ENCODE assay signal across 13 cellular contexts in the genomic region with DNA sequence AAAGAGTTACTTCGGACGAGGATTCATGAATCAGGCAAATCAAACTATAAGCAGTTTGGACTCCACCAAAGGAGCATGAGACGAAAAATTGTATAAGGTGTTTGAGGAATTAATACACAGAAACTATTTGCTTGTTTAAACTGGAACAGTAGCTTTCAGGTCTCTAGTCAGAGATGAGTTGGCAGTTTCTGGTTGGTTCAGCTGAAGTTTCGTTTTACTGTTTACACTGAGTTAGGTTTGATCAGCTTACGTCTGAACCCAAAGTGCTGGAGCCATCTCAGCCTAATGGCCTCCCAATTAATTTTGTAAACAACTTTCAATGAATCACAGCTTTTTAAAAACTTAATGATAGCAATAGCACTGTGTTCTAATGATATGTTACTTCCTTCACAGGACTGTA.
DNase-seq lines count a peak whose midpoint lies in the region; ATAC-seq and TF ChIP-seq lines count a peak whose summit lies in the region.
"Had no signal": no experiment of that assay in that cellular context is flagged by ENCODE, and none has a peak within 500 bp of the region (broad histone marks: within the 10 kb centered on the region; RNA-seq: fewer than 3 reads in every experiment).

No MANE protein-coding gene starts in this region.

- no peaks in the 10 kb centered on the region for H3K9me3 ChIP-seq in HCT116 (ENCODE audit: control insufficient read depth in 1 of 2, insufficient read depth in 1 of 2, low read depth in 1 of 2, low read length in 2 of 2)
- H3K9me3 ChIP-seq: stomach had no signal

- no peak overlapping the region for H3K4me2 ChIP-seq in HCT116 (ENCODE audit: low read length)

- peak; percentile 75 for ATAC-seq in GM18505 (IDR thresholded peaks at IDR 0.05; ENCODE audit: unreplicated experiment)
- no peak for ATAC-seq in HCT116
- ATAC-seq in natural killer cell: no peak

- H3K9ac ChIP-seq in HCT116 (ENCODE audit: low read length): no peak overlapping the region

- H3K4me3 ChIP-seq in HCT116 (replicated peaks in 1 of 2; ENCODE audit: low read depth in 1 of 2, low read length in 2 of 2): no peak overlapping the region
- H3K4me3 ChIP-seq: stomach had no signal

- H3K4me1 Mint-ChIP-seq in natural killer cell (no peaks in the 10 kb centered on the region), immature natural killer cell (no peaks in the 10 kb centered on the region)
- H3K4me1 Mint-ChIP-seq: CD4-positive, CD25-positive, alpha-beta regulatory T cell; endodermal cell; neural crest cell had no signal

- TF ChIP-seq CTCF in HCT116 (IDR thresholded peaks at IDR 0.05 in 2 of 3, conservative IDR thresholded peaks at IDR 0.05 in 1 of 3; ENCODE audit: borderline replicate concordance in 1 of 3, insufficient read depth in 1 of 3, low read depth in 2 of 3, low read length in 2 of 3) (no peak), natural killer cell (IDR thresholded peaks at IDR 0.05) (no peak)

- TF ChIP-seq POLR2A in GM18505 (IDR thresholded peaks at IDR 0.05; ENCODE audit: borderline replicate concordance, extremely low read depth, insufficient read depth, insufficient read length) (no peak), HCT116 (IDR thresholded peaks at IDR 0.05; ENCODE audit: borderline replicate concordance, extremely low read depth, insufficient read depth, insufficient read length) (no peak)

- peaks cover 6 to 10% of the 10 kb centered on the region in 2 donors for H3K9me3 Mint-ChIP-seq in natural killer cell
- peaks cover 5 to 20% (median 9%) of the 10 kb centered on the region in 6 donors for H3K9me3 Mint-ChIP-seq in immature natural killer cell
- H3K9me3 Mint-ChIP-seq: endodermal cell, neural crest cell had no signal

- POLR2A ChIA-PET in HCT116 (lab: Charles Lee): no interaction called here

- H3K36me3 Mint-ChIP-seq in natural killer cell: no peaks in the 10 kb centered on the region
- no peaks in the 10 kb centered on the region for H3K36me3 Mint-ChIP-seq in immature natural killer cell
- H3K36me3 Mint-ChIP-seq: CD4-positive, CD25-positive, alpha-beta regulatory T cell had no signal

- H3K27me3 Mint-ChIP-seq in natural killer cell (ENCODE audit: low read depth in 2 of 2) (no peaks in the 10 kb centered on the region), immature natural killer cell (ENCODE audit: low read depth in 3 of 3) (no peaks in the 10 kb centered on the region)
- H3K27me3 Mint-ChIP-seq: CD4-positive, CD25-positive, alpha-beta regulatory T cell had no signal

- H2AFZ ChIP-seq in HCT116 (ENCODE audit: low read depth, low read length, poor library complexity, severe bottlenecking): peak overlapping the region; percentile 66

- no peak for TF ChIP-seq RAD21 in HCT116 (IDR thresholded peaks at IDR 0.05; ENCODE audit: low read depth)

- H3K4me3 Mint-ChIP-seq in natural killer cell (no peak overlapping the region), immature natural killer cell (no peak overlapping the region)
- H3K4me3 Mint-ChIP-seq: CD4-positive, CD25-positive, alpha-beta regulatory T cell; endodermal cell; neural crest cell had no signal

- no peaks in the 10 kb centered on the region for H3K9me2 ChIP-seq in HCT116 (ENCODE audit: insufficient read depth)

- H3K36me3 ChIP-seq in HCT116 (ENCODE audit: control insufficient read depth in 1 of 2, insufficient read depth in 2 of 2, low read length in 2 of 2): no peaks in the 10 kb centered on the region
- H3K36me3 ChIP-seq: stomach had no signal

- no peaks in the 10 kb centered on the region for H3K79me2 ChIP-seq in HCT116 (ENCODE audit: insufficient read depth, low read length)

- H3K27ac Mint-ChIP-seq in natural killer cell: no peak overlapping the region
- H3K27ac Mint-ChIP-seq in immature natural killer cell: no peak overlapping the region
- H3K27ac Mint-ChIP-seq: CD4-positive, CD25-positive, alpha-beta regulatory T cell; endodermal cell had no signal

- no peaks in the 10 kb centered on the region for H4K20me1 ChIP-seq in HCT116 (ENCODE audit: insufficient read depth)

- no TSS peak for BruUV-seq in HCT116 (replicated peaks; lab: Mats Ljungman, UMichigan)

- RAD21 ChIA-PET in HCT116 (lab: Charles Lee; ENCODE audit: low non-redundant PET in 1 of 2, low total read pairs in 2 of 2, uncharacterized antibody in 2 of 2, unreplicated experiment in 2 of 2): no interaction called here

- no peaks in the 10 kb centered on the region for H3K4me1 ChIP-seq in HCT116 (ENCODE audit: control insufficient read depth in 1 of 2, insufficient read depth in 2 of 2, low read length in 2 of 2)
- H3K4me1 ChIP-seq: stomach had no signal

- CTCF ChIA-PET in HCT116 (lab: Charles Lee): no interaction called here

- H3K27ac ChIP-seq in HCT116 (ENCODE audit: low read depth, low read length): no peak overlapping the region
- H3K27ac ChIP-seq: stomach had no signal

- H3K27me3 ChIP-seq in HCT116 (ENCODE audit: insufficient read depth, low read length): no peaks in the 10 kb centered on the region
- H3K27me3 ChIP-seq: stomach had no signal

- intact Hi-C loops in HCT116 (cut with micrococcal nuclease): no loop called here
- intact Hi-C loops in natural killer cell (cut with micrococcal nuclease): no loop called here

- DNase-seq in HCT116 (ENCODE audit: low read depth, low spot score): no peak
- DNase-seq in M059J (ENCODE audit: low read depth): peak; percentile 85
- DNase-seq in cerebellar cortex (ENCODE audit: low spot score): peak; percentile 36
- no peak for DNase-seq in T-helper 1 cell
- DNase-seq in natural killer cell: no peak
- DNase-seq in SW480 (ENCODE audit: low spot score): no peak
- no peak for DNase-seq in immature natural killer cell
- DNase-seq: amniotic stem cell; CD4-positive, CD25-positive, alpha-beta regulatory T cell; endodermal cell; stomach had no signal

TF ChIP-seq in HCT116, 20 proteins besides CTCF, POLR2A, EP300 and RAD21 (continues in another document):
- no peak for TF ChIP-seq ZFX (IDR thresholded peaks at IDR 0.05)
- no peak for TF ChIP-seq SRF (IDR thresholded peaks at IDR 0.05; ENCODE audit: low read depth)
- no peak for TF ChIP-seq SIN3A (IDR thresholded peaks at IDR 0.05; ENCODE audit: low read depth)
- TF ChIP-seq ATF3 (IDR thresholded peaks at IDR 0.05): no peak
- TF ChIP-seq JUND (IDR thresholded peaks at IDR 0.05): no peak
- no peak for TF ChIP-seq EGR1 (IDR thresholded peaks at IDR 0.05; ENCODE audit: low read depth)
- no peak for TF ChIP-seq ELF1 (IDR thresholded peaks at IDR 0.05; ENCODE audit: borderline replicate concordance, low read depth)
- TF ChIP-seq, protein P1, sequence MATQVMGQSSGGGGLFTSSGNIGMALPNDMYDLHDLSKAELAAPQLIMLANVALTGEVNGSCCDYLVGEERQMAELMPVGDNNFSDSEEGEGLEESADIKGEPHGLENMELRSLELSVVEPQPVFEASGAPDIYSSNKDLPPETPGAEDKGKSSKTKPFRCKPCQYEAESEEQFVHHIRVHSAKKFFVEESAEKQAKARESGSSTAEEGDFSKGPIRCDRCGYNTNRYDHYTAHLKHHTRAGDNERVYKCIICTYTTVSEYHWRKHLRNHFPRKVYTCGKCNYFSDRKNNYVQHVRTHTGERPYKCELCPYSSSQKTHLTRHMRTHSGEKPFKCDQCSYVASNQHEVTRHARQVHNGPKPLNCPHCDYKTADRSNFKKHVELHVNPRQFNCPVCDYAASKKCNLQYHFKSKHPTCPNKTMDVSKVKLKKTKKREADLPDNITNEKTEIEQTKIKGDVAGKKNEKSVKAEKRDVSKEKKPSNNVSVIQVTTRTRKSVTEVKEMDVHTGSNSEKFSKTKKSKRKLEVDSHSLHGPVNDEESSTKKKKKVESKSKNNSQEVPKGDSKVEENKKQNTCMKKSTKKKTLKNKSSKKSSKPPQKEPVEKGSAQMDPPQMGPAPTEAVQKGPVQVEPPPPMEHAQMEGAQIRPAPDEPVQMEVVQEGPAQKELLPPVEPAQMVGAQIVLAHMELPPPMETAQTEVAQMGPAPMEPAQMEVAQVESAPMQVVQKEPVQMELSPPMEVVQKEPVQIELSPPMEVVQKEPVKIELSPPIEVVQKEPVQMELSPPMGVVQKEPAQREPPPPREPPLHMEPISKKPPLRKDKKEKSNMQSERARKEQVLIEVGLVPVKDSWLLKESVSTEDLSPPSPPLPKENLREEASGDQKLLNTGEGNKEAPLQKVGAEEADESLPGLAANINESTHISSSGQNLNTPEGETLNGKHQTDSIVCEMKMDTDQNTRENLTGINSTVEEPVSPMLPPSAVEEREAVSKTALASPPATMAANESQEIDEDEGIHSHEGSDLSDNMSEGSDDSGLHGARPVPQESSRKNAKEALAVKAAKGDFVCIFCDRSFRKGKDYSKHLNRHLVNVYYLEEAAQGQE (IDR thresholded peaks at IDR 0.05; ENCODE audit: low read depth): no peak
- TF ChIP-seq EZH2 (IDR thresholded peaks at IDR 0.05): no peak
- no peak for TF ChIP-seq ZNF274 (IDR thresholded peaks at IDR 0.05; ENCODE audit: low read depth, low read length)
- TF ChIP-seq FOSL1 (IDR thresholded peaks at IDR 0.05; ENCODE audit: low read depth): no peak
- TF ChIP-seq CEBPB (IDR thresholded peaks at IDR 0.05; ENCODE audit: low read depth): no peak
- no peak for TF ChIP-seq MAX (IDR thresholded peaks at IDR 0.05)
- no peak for TF ChIP-seq EZH2phosphoT487 (IDR thresholded peaks at IDR 0.05; ENCODE audit: borderline replicate concordance)
- TF ChIP-seq POLR2AphosphoS5 (IDR thresholded peaks at IDR 0.05; ENCODE audit: low read depth, low read length): no peak
- no peak for TF ChIP-seq YY1 (IDR thresholded peaks at IDR 0.05; ENCODE audit: extremely low read depth, insufficient replicate concordance, low read depth, low read length)
- TF ChIP-seq CBX3 (IDR thresholded peaks at IDR 0.05; ENCODE audit: low read depth): no peak
- no peak for TF ChIP-seq TCF7L2 (IDR thresholded peaks at IDR 0.05; ENCODE audit: borderline replicate concordance, extremely low read depth, insufficient read depth, insufficient read length)

Comparison
In these comparisons a context has a peak if more than half of its experiments do, and no peak if none do; other contexts are left out.
1. DNase-seq: peak in M059J (single experiment) and cerebellar cortex (single experiment); none in HCT116 (single experiment), T-helper 1 cell (0 of 5), natural killer cell (single experiment), SW480 (single experiment) and immature natural killer cell (0 of 3).